Comparison of ENCODE assay signal across 8 cellular contexts in the genomic region with DNA sequence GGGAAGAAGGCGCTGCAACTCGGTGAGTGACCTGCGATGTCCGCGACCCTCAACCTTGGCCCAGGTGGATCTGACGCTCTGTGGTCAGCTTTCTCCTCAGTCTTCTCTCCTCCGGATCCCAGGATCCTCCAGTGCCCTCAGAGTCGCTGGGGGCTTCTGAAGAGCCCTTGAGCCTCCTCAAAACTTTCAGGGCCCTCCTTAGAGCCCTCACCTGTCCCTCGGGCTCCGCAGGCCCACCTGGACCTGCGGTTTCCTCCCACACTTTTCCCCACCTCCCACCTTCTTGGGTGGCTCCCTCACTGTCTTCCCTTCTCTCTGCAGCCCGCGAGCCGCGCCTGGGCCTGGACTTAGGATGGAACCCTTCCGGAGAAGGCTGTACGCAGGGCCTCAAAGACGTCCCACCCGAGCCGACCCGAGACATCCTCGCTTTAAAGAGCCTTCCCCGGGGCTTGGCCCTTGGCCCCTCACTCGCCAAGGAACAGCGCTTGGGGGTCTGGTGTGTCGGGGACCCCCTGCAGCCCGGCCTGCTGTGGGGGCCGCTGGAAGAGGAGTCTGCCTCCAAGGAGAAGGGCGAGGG. TPM values are rescaled to one million over a fixed set of nuclear protein-coding genes. Genes with fewer than 3 reads are reported as not detected.
A peak's percentile ranks its signal among the peaks of the same experiment; 100 is the strongest.
DNase-seq lines count a peak whose midpoint lies in the region; ATAC-seq and TF ChIP-seq lines count a peak whose summit lies in the region.

No MANE protein-coding gene starts in this region.

- peak overlapping the region; percentile 99 for H3K4me2 ChIP-seq in PC-9

- peaks cover 45% of the 10 kb centered on the region for H3K79me2 ChIP-seq in PC-9 (ENCODE audit: low read depth)

- peak; percentile 2 for ATAC-seq in GM19395 (IDR thresholded peaks at IDR 0.05; ENCODE audit: unreplicated experiment)

- CTCF ChIA-PET in PC-9 (lab: Charles Lee): no interaction called here

- no peak for TF ChIP-seq CTCF in PC-9 (conservative IDR thresholded peaks at IDR 0.05)
- TF ChIP-seq CTCF in epithelial cell of proximal tubule (conservative IDR thresholded peaks at IDR 0.05; ENCODE audit: low read depth, low read length): no peak
- TF ChIP-seq CTCF in retinal pigment epithelial cell (conservative IDR thresholded peaks at IDR 0.05; ENCODE audit: low read depth, low read length): no peak

- intact Hi-C loops in PC-9 (cut with micrococcal nuclease; ENCODE audit: unreplicated experiment): no loop called here

- no peaks in the 10 kb centered on the region for H3K9me2 ChIP-seq in PC-9 (ENCODE audit: insufficient read depth)

- BruUV-seq in PC-9 (replicated peaks; lab: Mats Ljungman, UMichigan): TSS peak; percentile 56

- peaks cover 1% of the 10 kb centered on the region; the same call in 1 of the 2 replicates for H4K20me1 ChIP-seq in PC-9 (ENCODE audit: insufficient read depth)

- peak overlapping the region; percentile 46; the same call in 1 of the 2 replicates for H3K27ac ChIP-seq in PC-9

- H3K4me1 ChIP-seq in PC-9 (replicated peaks; ENCODE audit: insufficient read depth): peaks cover 13% of the 10 kb centered on the region

- POLR2A ChIA-PET in PC-9 (lab: Charles Lee; ENCODE audit: unreplicated experiment): interaction anchor here (0.6 to 0.8 kb wide), 4 partner anchors 11 to 1059 kb away, joined by 3 to 22 read pairs (median 4); no protein-coding TSS in a partner anchor

- peak overlapping the region; percentile 82 for H2AFZ ChIP-seq in PC-9

- H3K4me3 ChIP-seq in PC-9: peak overlapping the region; percentile 61
- H3K4me3 ChIP-seq in epithelial cell of proximal tubule (ENCODE audit: low read depth, low read length): peak overlapping the region; percentile 100
- peak overlapping the region; percentile 84 for H3K4me3 ChIP-seq in retinal pigment epithelial cell (ENCODE audit: low read length)

- DNase-seq in PC-9 (no peak), epithelial cell of proximal tubule (ENCODE audit: low read depth) (no peak), retinal pigment epithelial cell (ENCODE audit: low read depth) (no peak), GF-D8 (lab: John Stamatoyannopoulos, UW) (no peak), LoVo (ENCODE audit: low spot score) (no peak), germinal center (ENCODE audit: low spot score) (no peak), NCI-H1436 treated with DMSO at 0.1 percent for 48 hours (lab: John Stamatoyannopoulos, UW) (no peak)

- H3K27me3 ChIP-seq in PC-9 (ENCODE audit: insufficient read depth, low read depth): no peaks in the 10 kb centered on the region

- H3F3A ChIP-seq in PC-9 (ENCODE audit: insufficient read depth, low read depth): peaks cover 6% of the 10 kb centered on the region; the same call in 1 of the 2 replicates

- peaks cover 27% of the 10 kb centered on the region; the same call in 1 of the 2 replicates for H3K36me3 ChIP-seq in PC-9 (ENCODE audit: low read depth)

- H3K9me3 ChIP-seq in PC-9 (ENCODE audit: insufficient read depth, low read depth): no peaks in the 10 kb centered on the region

RNA-seq across cellular contexts. Expression of gene ZNF408, which starts 0.3 kb away (rescaled TPM):
- total RNA-seq in PC-9 (2021): 13.8 and 16.2 TPM in 2 replicates
- total RNA-seq in epithelial cell of proximal tubule: 11.3 and 12.5 TPM in 2 replicates

RNA-seq across cellular contexts. Expression of gene ARHGAP1, which starts 0.7 kb away (rescaled TPM):
- total RNA-seq in PC-9 (2021) (60.3 and 64.2 TPM in 2 replicates), epithelial cell of proximal tubule (29.1 and 33.9 TPM in 2 replicates)

RNA-seq across cellular contexts. Expression of gene F2, which starts 17.8 kb away (rescaled TPM):
- total RNA-seq in PC-9 (2021) (0.20 TPM in 1 of 2 replicates, not detected in the other), epithelial cell of proximal tubule (0.17 TPM in 1 of 2 replicates, not detected in the other)
